In the genomic region with DNA sequence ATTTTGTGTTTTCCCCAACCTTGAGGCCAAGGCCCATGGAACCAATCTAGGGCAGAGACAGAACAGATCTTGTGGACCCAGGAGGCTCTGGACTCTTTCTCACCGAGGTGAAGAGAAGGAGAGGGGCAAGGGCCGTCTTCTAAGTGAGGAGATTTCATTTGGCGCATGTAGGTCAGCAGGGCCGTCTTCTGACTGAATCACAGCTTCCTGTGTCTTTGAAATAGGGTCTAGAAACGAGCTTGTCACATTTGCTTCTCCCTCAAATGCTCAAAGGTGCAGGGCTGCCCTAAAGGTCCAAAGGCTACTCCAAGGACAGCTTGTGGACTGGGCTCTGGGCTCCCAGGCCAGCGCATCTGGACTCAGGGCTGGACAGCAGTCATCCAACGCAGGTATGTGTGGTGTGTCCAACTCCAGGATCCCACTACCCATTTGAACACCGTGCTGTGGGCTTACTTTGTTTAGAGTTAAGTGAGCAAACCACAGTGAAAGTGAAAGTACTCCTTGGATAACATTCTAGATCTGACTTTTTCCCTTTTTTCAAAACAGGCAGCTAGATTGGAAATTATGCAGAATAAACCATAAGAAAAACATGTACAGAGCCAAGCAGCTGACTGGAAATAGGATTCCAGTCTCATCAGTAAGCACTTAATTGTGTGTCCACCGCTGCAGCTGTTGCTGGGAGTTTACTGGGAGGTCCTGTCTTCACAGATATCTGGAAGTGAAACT, we compare ENCODE assay signal across 1 cellular context.
TF ChIP-seq lines count a peak whose summit lies in the region.

No MANE protein-coding gene starts in this region.

TF ChIP-seq in HepG2, 621 proteins besides CTCF, POLR2A, EP300 and RAD21 (continued from another document):
- TF ChIP-seq, protein P1, sequence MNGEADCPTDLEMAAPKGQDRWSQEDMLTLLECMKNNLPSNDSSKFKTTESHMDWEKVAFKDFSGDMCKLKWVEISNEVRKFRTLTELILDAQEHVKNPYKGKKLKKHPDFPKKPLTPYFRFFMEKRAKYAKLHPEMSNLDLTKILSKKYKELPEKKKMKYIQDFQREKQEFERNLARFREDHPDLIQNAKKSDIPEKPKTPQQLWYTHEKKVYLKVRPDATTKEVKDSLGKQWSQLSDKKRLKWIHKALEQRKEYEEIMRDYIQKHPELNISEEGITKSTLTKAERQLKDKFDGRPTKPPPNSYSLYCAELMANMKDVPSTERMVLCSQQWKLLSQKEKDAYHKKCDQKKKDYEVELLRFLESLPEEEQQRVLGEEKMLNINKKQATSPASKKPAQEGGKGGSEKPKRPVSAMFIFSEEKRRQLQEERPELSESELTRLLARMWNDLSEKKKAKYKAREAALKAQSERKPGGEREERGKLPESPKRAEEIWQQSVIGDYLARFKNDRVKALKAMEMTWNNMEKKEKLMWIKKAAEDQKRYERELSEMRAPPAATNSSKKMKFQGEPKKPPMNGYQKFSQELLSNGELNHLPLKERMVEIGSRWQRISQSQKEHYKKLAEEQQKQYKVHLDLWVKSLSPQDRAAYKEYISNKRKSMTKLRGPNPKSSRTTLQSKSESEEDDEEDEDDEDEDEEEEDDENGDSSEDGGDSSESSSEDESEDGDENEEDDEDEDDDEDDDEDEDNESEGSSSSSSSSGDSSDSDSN (CRISPR knock-in tag; IDR thresholded peaks at IDR 0.05) = no peak
- no peak for TF ChIP-seq ZNF317 (CRISPR knock-in tag; IDR thresholded peaks at IDR 0.05)
- no peak for TF ChIP-seq SMC3 (IDR thresholded peaks at IDR 0.05; ENCODE audit: low read length)
- TF ChIP-seq ZNF337 (CRISPR knock-in tag; IDR thresholded peaks at IDR 0.05; ENCODE audit: borderline replicate concordance, low read depth) = no peak
TF ChIP-seq in HepG2: peak in this region for 0.
